Comparison of ENCODE assay signal across 10 cellular contexts in the genomic region with DNA sequence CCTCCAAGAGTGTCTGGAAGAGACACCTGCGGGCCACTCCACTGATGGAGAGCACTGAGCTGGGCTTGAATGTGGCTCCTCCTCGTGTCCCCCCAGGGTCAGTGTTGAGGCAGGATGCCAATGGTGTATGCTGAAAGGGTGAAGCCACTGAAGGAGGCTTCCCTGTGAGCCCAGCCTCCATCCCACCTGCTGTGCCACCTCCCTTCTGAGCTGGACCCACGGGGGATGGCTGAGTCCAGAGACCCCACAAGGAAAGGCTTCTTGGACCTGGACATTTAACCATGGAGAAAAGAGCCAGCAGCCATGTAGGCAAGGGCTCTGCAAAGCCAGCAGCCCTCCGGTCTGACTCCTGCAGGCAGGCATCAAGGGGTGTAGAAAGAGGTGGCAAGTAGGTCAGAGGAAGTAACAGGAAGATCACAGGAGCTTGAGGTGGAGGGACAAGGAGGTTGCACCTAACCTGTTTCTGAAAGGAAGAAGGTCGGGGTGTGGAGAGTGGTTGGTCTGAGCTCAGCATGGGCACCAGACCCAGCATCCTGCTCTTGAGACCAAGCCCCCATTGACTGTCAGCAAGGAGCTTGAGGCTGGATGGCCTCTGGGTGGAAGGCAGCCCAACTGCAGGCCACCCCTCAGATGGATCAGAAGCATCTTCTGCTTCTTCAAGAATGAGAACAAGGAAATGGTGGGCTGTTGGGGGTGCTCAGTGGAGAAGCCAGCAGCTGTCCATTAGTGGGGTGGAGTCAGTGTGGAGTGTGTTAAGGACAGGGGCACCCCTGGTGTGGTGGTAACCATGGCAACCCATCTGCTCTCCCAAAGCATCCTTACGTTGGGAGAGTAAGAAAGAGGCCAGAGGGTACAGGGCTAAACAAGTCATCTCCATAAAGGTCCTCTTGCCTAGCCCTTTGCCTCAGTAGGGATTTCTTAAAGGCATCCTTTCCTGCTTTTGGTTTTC.
A peak's percentile ranks its signal among the peaks of the same experiment; 100 is the strongest.
DNase-seq lines count a peak whose midpoint lies in the region; ATAC-seq and TF ChIP-seq lines count a peak whose summit lies in the region.
"Had no signal": no experiment of that assay in that cellular context is flagged by ENCODE, and none has a peak within 500 bp of the region (broad histone marks: within the 10 kb centered on the region; RNA-seq: fewer than 3 reads in every experiment).

No MANE protein-coding gene starts in this region.

- H3K36me3 ChIP-seq in sigmoid colon = peaks cover 0 to 38% (median 8%) of the 10 kb centered on the region in 4 donors

- H3K4me1 Mint-ChIP-seq in T-helper 17 cell (peaks cover 73% of the 10 kb centered on the region), nephron progenitor cell (peaks cover 11% of the 10 kb centered on the region)

- H3K4me1 ChIP-seq in sigmoid colon = peaks cover 0 to 27% (median 17%) of the 10 kb centered on the region in 4 donors

- no peak overlapping the region for H3K27ac ChIP-seq in sigmoid colon
- H3K27ac ChIP-seq: KMS-11 had no signal

- TF ChIP-seq CTCF in sigmoid colon (IDR thresholded peaks at IDR 0.05) (no peak), nephron progenitor cell (IDR thresholded peaks at IDR 0.05) (no peak)

- no peak overlapping the region for H3K4me3 ChIP-seq in sigmoid colon
- H3K4me3 ChIP-seq: heart left ventricle had no signal

- no peaks in the 10 kb centered on the region for H3K27me3 Mint-ChIP-seq in T-helper 17 cell
- no peaks in the 10 kb centered on the region for H3K27me3 Mint-ChIP-seq in nephron progenitor cell (ENCODE audit: low read depth, poor library complexity)

- 80 to 83% methylated on average over 6 of the region's 6 CpGs for WGBS in sigmoid colon, 2 donors

- TF ChIP-seq EP300 in sigmoid colon (IDR thresholded peaks at IDR 0.05) = no peak

- H3K9me3 Mint-ChIP-seq in nephron progenitor cell = no peaks in the 10 kb centered on the region

- H3K27me3 ChIP-seq in sigmoid colon = no peaks in the 10 kb centered on the region
- H3K27me3 ChIP-seq: heart left ventricle had no signal

- H3K27ac Mint-ChIP-seq in T-helper 17 cell = peak overlapping the region; percentile 97
- H3K27ac Mint-ChIP-seq in nephron progenitor cell = no peak overlapping the region

- H3K9me3 ChIP-seq in T-helper 17 cell (ENCODE audit: control insufficient read depth, low read length, poor library complexity, severe bottlenecking) = no peaks in the 10 kb centered on the region
- no peaks in the 10 kb centered on the region for H3K9me3 ChIP-seq in sigmoid colon
- H3K9me3 ChIP-seq: heart left ventricle had no signal

- DNase-seq in activated T-cell treated with anti-CD3 and anti-CD28 coated beads for 1 hour (ENCODE audit: low read depth) (peak; percentile 6), T-helper 17 cell (no peak), fibroblast of gingiva (ENCODE audit: low read depth) (peak; percentile 37), sigmoid colon (no peak), nephron progenitor cell (no peak)
- no peak for DNase-seq in activated T-cell treated with anti-CD3 and anti-CD28 coated beads, Interleukin-2, amount 50 U/mL, for 48 hours
- DNase-seq in stimulated activated naive CD8-positive, alpha-beta T cell treated with anti-CD3 and anti-CD28 coated beads, Interleukin-15, Interleukin-2, amounts not matched to agents 100 U/mL and 50 U/mL, for 24 hours = no peak

- H3K4me3 Mint-ChIP-seq in T-helper 17 cell (peak overlapping the region; percentile 95), nephron progenitor cell (no peak overlapping the region)

- TF ChIP-seq POLR2A in sigmoid colon (IDR thresholded peaks at IDR 0.05) = no peak

- ATAC-seq in T-helper 17 cell (peak; percentile 88), HG03342 (IDR thresholded peaks at IDR 0.05; ENCODE audit: unreplicated experiment) (no peak)
- peak; percentile 13 for ATAC-seq in stimulated activated naive CD8-positive, alpha-beta T cell treated with anti-CD3 and anti-CD28 coated beads, Interleukin-15, Interleukin-2, amounts not matched to agents 100 U/mL and 50 U/mL, for 24 hours

- intact Hi-C loops in sigmoid colon (cut with DNase I) = no loop called here

- H3K36me3 Mint-ChIP-seq in T-helper 17 cell (ENCODE audit: low read depth) = peaks cover 4% of the 10 kb centered on the region
- no peaks in the 10 kb centered on the region for H3K36me3 Mint-ChIP-seq in nephron progenitor cell (ENCODE audit: low read depth)

Comparison
In these comparisons a context has a peak if more than half of its experiments do, and no peak if none do; other contexts are left out.
1. DNase-seq: peak in activated T-cell treated with anti-CD3 and anti-CD28 coated beads for 1 hour (single experiment) and fibroblast of gingiva (single experiment); none in activated T-cell treated with anti-CD3 and anti-CD28 coated beads, Interleukin-2, amount 50 U/mL, for 48 hours (0 of 2), T-helper 17 cell (0 of 3), stimulated activated naive CD8-positive, alpha-beta T cell treated with anti-CD3 and anti-CD28 coated beads, Interleukin-15, Interleukin-2, amounts not matched to agents 100 U/mL and 50 U/mL, for 24 hours (single experiment), sigmoid colon (single experiment) and nephron progenitor cell (single experiment).